ENCODE assay signal across 9 cellular contexts in the genomic region with DNA sequence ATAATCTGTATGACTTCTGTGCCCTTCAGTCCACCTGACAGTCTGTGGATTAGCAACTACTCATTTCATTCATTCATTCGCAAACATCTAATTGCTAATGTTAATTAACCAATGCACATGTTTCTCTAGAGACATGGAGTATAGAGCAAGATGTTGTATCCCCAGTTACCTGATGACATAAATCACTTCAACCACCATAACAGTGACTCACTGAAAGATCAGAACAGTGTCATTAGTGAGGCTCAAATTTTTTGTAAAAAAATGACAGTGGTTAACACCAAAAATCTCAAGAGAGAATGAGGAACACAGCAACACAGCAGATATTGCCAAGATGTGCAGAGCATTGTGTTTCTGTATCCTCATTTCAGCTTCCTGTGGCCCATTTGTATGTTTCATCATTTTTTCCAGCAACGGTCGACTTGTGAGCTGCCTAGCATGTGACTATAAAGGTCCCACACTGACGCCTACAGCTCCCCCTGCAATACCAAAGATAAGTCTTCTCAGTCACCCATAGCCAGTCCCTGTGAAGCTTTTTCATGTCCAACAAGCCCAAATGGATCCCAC. TPM values are rescaled to one million over a fixed set of nuclear protein-coding genes. Genes with fewer than 3 reads are reported as not detected.
DNase-seq lines count a peak whose midpoint lies in the region; ATAC-seq lines count a peak whose summit lies in the region.
"Had no signal": no experiment of that assay in that cellular context is flagged by ENCODE, and none has a peak within 500 bp of the region (broad histone marks: within the 10 kb centered on the region; RNA-seq: fewer than 3 reads in every experiment).

No MANE protein-coding gene starts in this region.

- H3K27ac Mint-ChIP-seq in activated naive CD4-positive, alpha-beta T cell treated with anti-CD3 and anti-CD28 coated beads, Interleukin-2, amount 10 ng/mL, durations not matched to agents 7 days and 5 days = no peak overlapping the region
- peak overlapping the region; percentile 18 for H3K27ac Mint-ChIP-seq in activated naive CD8-positive, alpha-beta T cell treated with anti-CD3 and anti-CD28 coated beads for 36 hours

- ATAC-seq in HG03565 (IDR thresholded peaks at IDR 0.05; ENCODE audit: unreplicated experiment) (peak; percentile 42), HG02642 (IDR thresholded peaks at IDR 0.05; ENCODE audit: poor library complexity, unreplicated experiment) (no peak)

- H3K36me3 Mint-ChIP-seq in activated naive CD4-positive, alpha-beta T cell treated with anti-CD3 and anti-CD28 coated beads, Interleukin-2, amount 10 ng/mL, durations not matched to agents 7 days and 5 days = no peaks in the 10 kb centered on the region
- no peaks in the 10 kb centered on the region for H3K36me3 Mint-ChIP-seq in activated naive CD8-positive, alpha-beta T cell treated with anti-CD3 and anti-CD28 coated beads for 36 hours

- H3K4me1 Mint-ChIP-seq in activated naive CD4-positive, alpha-beta T cell treated with anti-CD3 and anti-CD28 coated beads, Interleukin-2, amount 10 ng/mL, durations not matched to agents 7 days and 5 days = peaks cover 14% of the 10 kb centered on the region
- peaks cover 16% of the 10 kb centered on the region for H3K4me1 Mint-ChIP-seq in activated naive CD8-positive, alpha-beta T cell treated with anti-CD3 and anti-CD28 coated beads for 36 hours

- no peaks in the 10 kb centered on the region for H3K9me3 Mint-ChIP-seq in activated naive CD4-positive, alpha-beta T cell treated with anti-CD3 and anti-CD28 coated beads, Interleukin-2, amount 10 ng/mL, durations not matched to agents 7 days and 5 days
- H3K9me3 Mint-ChIP-seq in activated naive CD8-positive, alpha-beta T cell treated with anti-CD3 and anti-CD28 coated beads for 36 hours = peaks cover 1% of the 10 kb centered on the region

- peaks cover 40% of the 10 kb centered on the region for H3K27me3 Mint-ChIP-seq in activated naive CD4-positive, alpha-beta T cell treated with anti-CD3 and anti-CD28 coated beads, Interleukin-2, amount 10 ng/mL, durations not matched to agents 7 days and 5 days
- peaks cover 58% of the 10 kb centered on the region for H3K27me3 Mint-ChIP-seq in activated naive CD8-positive, alpha-beta T cell treated with anti-CD3 and anti-CD28 coated beads for 36 hours

- no peak overlapping the region for H3K4me3 Mint-ChIP-seq in activated naive CD4-positive, alpha-beta T cell treated with anti-CD3 and anti-CD28 coated beads, Interleukin-2, amount 10 ng/mL, durations not matched to agents 7 days and 5 days
- no peak overlapping the region for H3K4me3 Mint-ChIP-seq in activated naive CD8-positive, alpha-beta T cell treated with anti-CD3 and anti-CD28 coated beads for 36 hours

- peak; percentile 32 for DNase-seq in activated naive CD4-positive, alpha-beta T cell treated with Interleukin-2 at 50 U/mL for 16 hours
- no peak for DNase-seq in activated naive CD4-positive, alpha-beta T cell treated with anti-CD3 and anti-CD28 coated beads, Interleukin-2, amount 10 ng/mL, durations not matched to agents 7 days and 5 days
- DNase-seq in activated naive CD8-positive, alpha-beta T cell treated with anti-CD3 and anti-CD28 coated beads for 36 hours = peak; percentile 25
- peak; percentile 15 to 27 for DNase-seq in stimulated activated CD8-positive, alpha-beta memory T cell treated with anti-CD3 and anti-CD28 coated beads, Interleukin-7, amount 100 ng/mL, for 48 hours (ENCODE audit: extremely low read depth in 1 of 2, low read depth in 1 of 2)
- DNase-seq in GM03348 (ENCODE audit: low spot score) = no peak
- no peak for DNase-seq in LoVo (ENCODE audit: low spot score)

- CTCF ChIA-PET in activated naive CD4-positive, alpha-beta T cell treated with anti-CD3 and anti-CD28 coated beads, Interleukin-2, amount 10 ng/mL, durations not matched to agents 7 days and 5 days (lab: Charles Lee) = interaction anchor here (1.1 kb wide), 1 partner anchor 16 kb away, joined by 3 read pairs; no protein-coding TSS in a partner anchor

RNA-seq across cellular contexts. Expression of gene PLD1, which starts 3.7 kb away (rescaled TPM):
- total RNA-seq in activated naive CD8-positive, alpha-beta T cell treated with anti-CD3 and anti-CD28 coated beads for 36 hours = under 1 TPM; 0.18 to 0.52 TPM

RNA-seq across cellular contexts. Expression of gene TMEM212, which starts 29.2 kb away (rescaled TPM):
- not detected for total RNA-seq in activated naive CD8-positive, alpha-beta T cell treated with anti-CD3 and anti-CD28 coated beads for 36 hours
- total RNA-seq: glomerular endothelial cell had no signal

Comparison
In these comparisons a context has a peak if more than half of its experiments do, and no peak if none do; other contexts are left out.
1. DNase-seq: peak in activated naive CD4-positive, alpha-beta T cell treated with Interleukin-2 at 50 U/mL for 16 hours (single experiment), activated naive CD8-positive, alpha-beta T cell treated with anti-CD3 and anti-CD28 coated beads for 36 hours (single experiment) and stimulated activated CD8-positive, alpha-beta memory T cell treated with anti-CD3 and anti-CD28 coated beads, Interleukin-7, amount 100 ng/mL, for 48 hours (2 of 2); none in activated naive CD4-positive, alpha-beta T cell treated with anti-CD3 and anti-CD28 coated beads, Interleukin-2, amount 10 ng/mL, durations not matched to agents 7 days and 5 days (single experiment), GM03348 (single experiment) and LoVo (single experiment).